In the genomic region with DNA sequence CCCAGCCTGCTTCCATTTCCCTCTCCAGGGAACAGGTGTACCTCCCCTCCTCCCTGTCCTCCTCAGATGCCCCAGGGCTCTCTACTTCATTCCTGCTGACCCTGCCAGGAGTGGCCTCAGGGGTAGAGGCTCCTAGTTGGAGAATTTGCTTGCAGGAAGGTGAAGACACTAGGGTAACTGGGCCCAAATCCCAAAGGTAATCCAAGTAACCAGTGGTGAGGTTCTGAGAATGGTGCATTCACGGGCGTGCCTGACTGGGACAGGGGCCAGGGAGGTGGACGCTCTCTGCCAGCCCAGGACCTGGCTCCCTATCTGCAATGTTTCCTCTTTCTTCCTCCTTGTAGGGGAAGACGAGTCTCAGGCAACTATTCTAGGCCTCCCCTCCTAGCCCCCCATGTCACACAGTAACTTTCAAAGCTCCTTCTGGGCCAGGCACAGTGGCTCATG, we compare ENCODE assay signal across 13 cellular contexts. TPM values are rescaled to one million over a fixed set of nuclear protein-coding genes. Genes with fewer than 3 reads are reported as not detected.
A peak's percentile ranks its signal among the peaks of the same experiment; 100 is the strongest.
DNase-seq lines count a peak whose midpoint lies in the region; ATAC-seq and TF ChIP-seq lines count a peak whose summit lies in the region.
"Had no signal": no experiment of that assay in that cellular context is flagged by ENCODE, and none has a peak within 500 bp of the region (broad histone marks: within the 10 kb centered on the region; RNA-seq: fewer than 3 reads in every experiment).

No MANE protein-coding gene starts in this region.

- H3K4me1 Mint-ChIP-seq in stimulated activated naive CD8-positive, alpha-beta T cell treated with anti-CD3 and anti-CD28 coated beads, Interleukin-15, Interleukin-2, amounts not matched to agents 100 ng/mL and 50 ng/mL, for 24 hours (ENCODE audit: low read depth): peaks cover 46% of the 10 kb centered on the region

- no peak overlapping the region for H3K23ac ChIP-seq in mesendoderm (ENCODE audit: low read length)

- in situ Hi-C loops in astrocyte of the spinal cord (cut with HindIII; ENCODE audit: low sequenced_read_pairs): no loop called here

- H2AK5ac ChIP-seq in mesendoderm (ENCODE audit: low read length): no peak overlapping the region

- H3K79me2 ChIP-seq in mesendoderm (ENCODE audit: control insufficient read depth, insufficient read depth, low read length): no peaks in the 10 kb centered on the region

- peaks cover 8% of the 10 kb centered on the region for H3K36me3 Mint-ChIP-seq in stimulated activated naive CD8-positive, alpha-beta T cell treated with anti-CD3 and anti-CD28 coated beads, Interleukin-15, Interleukin-2, amounts not matched to agents 100 ng/mL and 50 ng/mL, for 24 hours (ENCODE audit: low read depth)

- no peak for TF ChIP-seq EP300 in ovary (IDR thresholded peaks at IDR 0.05)

- no peaks in the 10 kb centered on the region for H3K27me3 Mint-ChIP-seq in stimulated activated naive CD8-positive, alpha-beta T cell treated with anti-CD3 and anti-CD28 coated beads, Interleukin-15, Interleukin-2, amounts not matched to agents 100 ng/mL and 50 ng/mL, for 24 hours
- H3K27me3 Mint-ChIP-seq: dendritic cell treated with granulocyte-macrophage colony-stimulating factor and Interleukin-4, amounts not matched to agents 40 ng/mL and 50 ng/mL, for 4 days had no signal

- no peaks in the 10 kb centered on the region for H3K9me3 ChIP-seq in ovary
- H3K9me3 ChIP-seq: psoas muscle had no signal

- no peak overlapping the region for H2BK15ac ChIP-seq in mesendoderm (replicated peaks; ENCODE audit: low read depth)

- peak overlapping the region; percentile 25 for H3K56ac ChIP-seq in mesendoderm (ENCODE audit: low read length)

- H3K4me3 ChIP-seq in astrocyte of the spinal cord (ENCODE audit: low read depth, low read length) (peak overlapping the region; percentile 52), mesendoderm (ENCODE audit: low read length) (no peak overlapping the region), ovary (no peak overlapping the region)

- no peak for TF ChIP-seq POLR2A in ovary (IDR thresholded peaks at IDR 0.05)

- no peak overlapping the region for H3K27ac Mint-ChIP-seq in stimulated activated naive CD8-positive, alpha-beta T cell treated with anti-CD3 and anti-CD28 coated beads, Interleukin-15, Interleukin-2, amounts not matched to agents 100 ng/mL and 50 ng/mL, for 24 hours
- H3K27ac Mint-ChIP-seq: dendritic cell treated with granulocyte-macrophage colony-stimulating factor and Interleukin-4, amounts not matched to agents 40 ng/mL and 50 ng/mL, for 4 days had no signal

- H3K4me1 ChIP-seq in mesendoderm (ENCODE audit: control insufficient read depth, low read depth, low read length) (peaks cover 4% of the 10 kb centered on the region), ovary (ENCODE audit: insufficient read depth) (peaks cover 11% of the 10 kb centered on the region)

- H3K27ac ChIP-seq in mesendoderm (ENCODE audit: low read depth, low read length) (no peak overlapping the region), ovary (no peak overlapping the region)
- H3K27ac ChIP-seq: psoas muscle, SK-N-MC had no signal

- H3K4me2 ChIP-seq in mesendoderm (ENCODE audit: low read length): no peak overlapping the region

- H3K79me1 ChIP-seq in mesendoderm (ENCODE audit: low read length): peaks cover 14% of the 10 kb centered on the region

- no peak overlapping the region for H3K4ac ChIP-seq in mesendoderm (ENCODE audit: low read depth, low read length)

- no peak for TF ChIP-seq CTCF in astrocyte of the spinal cord (IDR thresholded peaks at IDR 0.05; ENCODE audit: low read depth, low read length)
- TF ChIP-seq CTCF in ovary (IDR thresholded peaks at IDR 0.05): no peak

- H3K9me3 Mint-ChIP-seq in stimulated activated naive CD8-positive, alpha-beta T cell treated with anti-CD3 and anti-CD28 coated beads, Interleukin-15, Interleukin-2, amounts not matched to agents 100 ng/mL and 50 ng/mL, for 24 hours: no peaks in the 10 kb centered on the region
- H3K9me3 Mint-ChIP-seq: dendritic cell treated with granulocyte-macrophage colony-stimulating factor and Interleukin-4, amounts not matched to agents 40 ng/mL and 50 ng/mL, for 4 days had no signal

- H4K5ac ChIP-seq in mesendoderm (ENCODE audit: low read length): no peak overlapping the region

- no peak overlapping the region for H3K18ac ChIP-seq in mesendoderm (ENCODE audit: low read length)

- intact Hi-C loops in posterior vena cava (cut with DNase I): loop anchor here in 1 of 2 donors (5.0 kb wide), 1 partner anchor 94 kb away; no protein-coding TSS in a partner anchor
- intact Hi-C loops in ovary (cut with DNase I): no loop called here

- H2BK5ac ChIP-seq in mesendoderm (ENCODE audit: low read length): no peak overlapping the region

- no peak for ATAC-seq in stimulated activated naive CD8-positive, alpha-beta T cell treated with anti-CD3 and anti-CD28 coated beads, Interleukin-15, Interleukin-2, amounts not matched to agents 100 U/mL and 50 U/mL, for 24 hours
- ATAC-seq: psoas muscle had no signal

- no peak for DNase-seq in stimulated activated naive CD8-positive, alpha-beta T cell treated with anti-CD3 and anti-CD28 coated beads, Interleukin-15, Interleukin-2, amounts not matched to agents 100 U/mL and 50 U/mL, for 24 hours
- no peak for DNase-seq in astrocyte of the spinal cord (ENCODE audit: low read depth, low spot score)
- no peak for DNase-seq in mesendoderm
- no peak for DNase-seq in DMS 273 (lab: John Stamatoyannopoulos, UW; ENCODE audit: unreplicated experiment)
- no peak for DNase-seq in posterior vena cava (ENCODE audit: low spot score)
- no peak for DNase-seq in ovary
- DNase-seq in NCI-H526 (lab: John Stamatoyannopoulos, UW): no peak
- DNase-seq: KBM-7, NCI-H446, psoas muscle had no signal

- H3K36me3 ChIP-seq in mesendoderm (ENCODE audit: control insufficient read depth, insufficient read depth, low read length) (no peaks in the 10 kb centered on the region), ovary (no peaks in the 10 kb centered on the region)

- H3K9ac ChIP-seq in mesendoderm (ENCODE audit: low read length): no peak overlapping the region

- WGBS in mesendoderm (ENCODE audit: extremely low coverage, insufficient coverage, low lambda C conversion rate): no CpG with 5 or more reads among the region's 4 CpGs
- 77 to 89% (median 87%) methylated on average over 4 of the region's 4 CpGs for WGBS in ovary, 3 donors

- H3K27me3 ChIP-seq in mesendoderm (ENCODE audit: insufficient read depth, low read length, poor library complexity) (no peaks in the 10 kb centered on the region), ovary (no peaks in the 10 kb centered on the region)

- H3K4me3 Mint-ChIP-seq in stimulated activated naive CD8-positive, alpha-beta T cell treated with anti-CD3 and anti-CD28 coated beads, Interleukin-15, Interleukin-2, amounts not matched to agents 100 ng/mL and 50 ng/mL, for 24 hours: peak overlapping the region; percentile 71

- H2BK120ac ChIP-seq in mesendoderm (ENCODE audit: low read depth, low read length): no peak overlapping the region

- no peak overlapping the region for H4K8ac ChIP-seq in mesendoderm (ENCODE audit: low read depth, low read length)

RNA-seq across cellular contexts. Expression of a gene that starts 2.9 kb away (rescaled TPM):
- polyA plus RNA-seq in mesendoderm (2013, experiment 1 of 2): 7.2 TPM
- polyA plus RNA-seq in mesendoderm (2013, experiment 2 of 2): 7.3 TPM
- total RNA-seq in posterior vena cava: 10 to 100 TPM; 13.4 to 13.6 TPM
- 10 to 100 TPM in 4 of 7 donors, 1 to 10 TPM in 3; 6.1 to 13.8 (median 10.7) TPM for total RNA-seq in ovary
- polyA plus RNA-seq in ovary: 1 to 10 TPM; 5.9 to 8.4 TPM

RNA-seq across cellular contexts. Expression of a gene that starts 39.5 kb away (rescaled TPM):
- polyA plus RNA-seq in mesendoderm (2013, experiment 1 of 2): 5.1 TPM
- 5.1 TPM for polyA plus RNA-seq in mesendoderm (2013, experiment 2 of 2)
- total RNA-seq in posterior vena cava (10 to 100 TPM; 32.2 to 49.5 TPM), ovary (10 to 100 TPM; 44.8 to 94.2 (median 70.8) TPM)
- polyA plus RNA-seq in ovary: 10 to 100 TPM; 37.2 to 38.0 TPM
